ENCODE assay signal across 15 cellular contexts in the genomic region with DNA sequence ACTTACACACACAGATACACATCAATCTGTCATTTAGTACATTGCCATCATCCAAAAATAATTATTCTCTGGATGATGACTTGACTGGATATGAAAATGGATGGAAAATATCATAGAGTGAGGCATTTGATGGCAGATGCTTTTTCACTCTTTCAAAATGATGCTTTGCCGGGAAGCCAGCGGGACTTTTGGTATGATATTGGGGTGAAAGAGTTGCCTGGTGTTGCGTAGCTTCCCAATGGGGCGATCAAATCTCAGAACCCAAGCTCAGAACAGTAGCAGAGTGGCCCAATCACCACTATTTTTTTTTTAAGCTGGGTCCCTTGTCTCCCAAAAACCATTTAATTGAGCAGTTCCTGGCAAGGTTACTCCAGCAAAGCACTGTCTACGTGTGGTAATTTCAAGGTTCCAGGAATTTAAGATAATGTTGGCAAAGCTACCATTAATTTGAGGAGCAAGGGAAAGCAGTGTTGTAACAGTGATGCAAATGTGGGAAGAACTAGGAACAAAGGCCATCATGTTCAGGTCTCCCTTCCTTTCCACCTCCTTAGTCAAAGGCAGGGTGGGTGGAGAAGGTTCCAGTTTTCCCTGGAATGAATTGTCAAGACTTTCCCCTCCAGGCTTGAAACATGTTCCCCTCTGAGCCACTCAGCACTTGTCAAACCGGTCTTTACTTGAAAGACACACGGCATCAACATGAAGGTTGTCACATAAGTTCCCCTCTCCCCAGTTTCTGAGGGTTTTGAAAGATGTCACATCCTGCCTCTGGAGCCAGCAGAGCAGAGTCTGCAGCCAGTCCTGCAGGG.
DNase-seq lines count a peak whose midpoint lies in the region; ATAC-seq, FAIRE-seq and TF ChIP-seq lines count a peak whose summit lies in the region.
"Had no signal": no experiment of that assay in that cellular context is flagged by ENCODE, and none has a peak within 500 bp of the region (broad histone marks: within the 10 kb centered on the region; RNA-seq: fewer than 3 reads in every experiment).

No MANE protein-coding gene starts in this region.

- H3K79me2 ChIP-seq in HepG2 (ENCODE audit: insufficient read depth, low read length) (no peaks in the 10 kb centered on the region), fibroblast of lung (ENCODE audit: control insufficient read depth, insufficient read depth, low read length) (no peaks in the 10 kb centered on the region), Karpas-422 (ENCODE audit: low read length) (no peaks in the 10 kb centered on the region)

- CTCF ChIA-PET in HepG2 (lab: Yijun Ruan, JAX; ENCODE audit: low intra/inter-chr PET ratio, low total read pairs), result no interaction called here

- no peak overlapping the region for H3K27ac ChIP-seq in right lobe of liver
- H3K27ac ChIP-seq in HepG2 (ENCODE audit: extremely low read length, insufficient read depth, low read length), result no peak overlapping the region
- peak overlapping the region; percentile 37 for H3K27ac ChIP-seq in fibroblast of lung (ENCODE audit: insufficient read depth, low read length)
- no peak overlapping the region for H3K27ac ChIP-seq in spleen
- no peak overlapping the region for H3K27ac ChIP-seq in Karpas-422 (ENCODE audit: low read length)

- no peak for DNase-seq in right lobe of liver
- DNase-seq in HepG2 (ENCODE audit: low spot score), result no peak
- peak in 1 of 2 donors; percentile 67 for DNase-seq in fibroblast of lung (ENCODE audit: low read depth in 2 of 2)
- DNase-seq in SIG-M5 (lab: John Stamatoyannopoulos, UW), result no peak
- no peak for DNase-seq in spleen
- no peak for DNase-seq in Karpas-422
- no peak for DNase-seq in NCI-H82 (lab: John Stamatoyannopoulos, UW)
- DNase-seq: activated CD4-positive, CD25-positive, alpha-beta regulatory T cell; central memory CD4-positive, alpha-beta T cell; NCI-H446; SHP77; stimulated activated CD8-positive, alpha-beta memory T cell treated with anti-CD3 and anti-CD28 coated beads, Interleukin-4, amount 100 ng/mL, for 48 hours had no signal

- H3K36me3 Mint-ChIP-seq in nephron (ENCODE audit: low read depth), result no peaks in the 10 kb centered on the region
- H3K36me3 Mint-ChIP-seq: memory B cell had no signal

- no peak for TF ChIP-seq CTCF in right lobe of liver (IDR thresholded peaks at IDR 0.05)
- no peak for TF ChIP-seq CTCF in HepG2 (CRISPR knock-in tag; IDR thresholded peaks at IDR 0.05)
- TF ChIP-seq CTCF in fibroblast of lung (conservative IDR thresholded peaks at IDR 0.05 in 1 of 2, IDR thresholded peaks at IDR 0.05 in 1 of 2; ENCODE audit: low read depth in 1 of 2, low read length in 2 of 2), result no peak
- TF ChIP-seq CTCF in nephron (IDR thresholded peaks at IDR 0.05; ENCODE audit: unreplicated experiment in 3 of 3), result no peak
- no peak for TF ChIP-seq CTCF in spleen (IDR thresholded peaks at IDR 0.05 in 8 of 11, conservative IDR thresholded peaks at IDR 0.05 in 3 of 11)

- in situ Hi-C loops in HepG2 (cut with HindIII; ENCODE audit: extremely low pct_ligation_motif_present, low pct_unique_long_range_greater_than_20kb), result no loop called here

- H3K27ac Mint-ChIP-seq in nephron, result peak overlapping the region; percentile 77 to 98 (median 88)
- H3K27ac Mint-ChIP-seq: memory B cell had no signal

- TF ChIP-seq EP300 in HepG2 (IDR thresholded peaks at IDR 0.05; ENCODE audit: low read depth in 2 of 2, low read length in 2 of 2) (no peak), HepG2 (CRISPR knock-in tag; IDR thresholded peaks at IDR 0.05; ENCODE audit: borderline replicate concordance) (no peak)

- TF ChIP-seq RAD21 in HepG2 (CRISPR knock-in tag; IDR thresholded peaks at IDR 0.05), result no peak

- no peak for FAIRE-seq in HepG2 (lab: Jason Lieb, UNC)
- FAIRE-seq: A204.1 had no signal

- H3K27me3 ChIP-seq in right lobe of liver, result no peaks in the 10 kb centered on the region
- H3K27me3 ChIP-seq in HepG2 (ENCODE audit: control insufficient read depth in 1 of 2, insufficient read depth in 2 of 2, low read length in 2 of 2), result no peaks in the 10 kb centered on the region; a peak in 1 of 5 replicates
- no peaks in the 10 kb centered on the region for H3K27me3 ChIP-seq in fibroblast of lung (ENCODE audit: control insufficient read depth, insufficient read depth, low read length)
- H3K27me3 ChIP-seq in spleen (replicated peaks in 1 of 7), result peaks cover 0 to 5% (median 0%) of the 10 kb centered on the region in 7 donors
- no peaks in the 10 kb centered on the region for H3K27me3 ChIP-seq in Karpas-422 (ENCODE audit: low read length)

- H3K4me3 ChIP-seq in right lobe of liver (no peak overlapping the region), HepG2 (replicated peaks in 1 of 3; ENCODE audit: insufficient read depth in 1 of 3, low read depth in 2 of 3, low read length in 3 of 3) (no peak overlapping the region), fibroblast of lung (replicated peaks in 1 of 4; ENCODE audit: control extremely low read depth in 1 of 4, insufficient read depth in 1 of 4, low read depth in 3 of 4, low read length in 4 of 4) (no peak overlapping the region), spleen (no peak overlapping the region), Karpas-422 (ENCODE audit: low read length) (no peak overlapping the region)

- no peak overlapping the region for H2AFZ ChIP-seq in HepG2 (ENCODE audit: low read length)
- peak overlapping the region; percentile 51 for H2AFZ ChIP-seq in fibroblast of lung (ENCODE audit: low read length)
- no peak overlapping the region for H2AFZ ChIP-seq in Karpas-422 (ENCODE audit: low read length)

- no peaks in the 10 kb centered on the region for H4K20me1 ChIP-seq in HepG2 (ENCODE audit: insufficient read depth, low read length)
- no peaks in the 10 kb centered on the region for H4K20me1 ChIP-seq in fibroblast of lung (ENCODE audit: control insufficient read depth, extremely low read depth, insufficient read depth, low read length)
- H4K20me1 ChIP-seq in Karpas-422 (ENCODE audit: insufficient read depth, low read depth, low read length), result no peaks in the 10 kb centered on the region

- H3K4me2 ChIP-seq in HepG2 (ENCODE audit: low read depth, low read length) (no peak overlapping the region), fibroblast of lung (ENCODE audit: extremely low read depth, insufficient read depth, low read length) (peak overlapping the region; percentile 52), Karpas-422 (ENCODE audit: low read depth, low read length, poor library complexity, severe bottlenecking) (no peak overlapping the region)

- no peaks in the 10 kb centered on the region for H3K27me3 Mint-ChIP-seq in nephron (ENCODE audit: low read depth)
- H3K27me3 Mint-ChIP-seq: memory B cell had no signal

- no peak overlapping the region for H3K4me3 Mint-ChIP-seq in nephron
- H3K4me3 Mint-ChIP-seq: memory B cell had no signal

- H3K9me3 Mint-ChIP-seq in nephron, result no peaks in the 10 kb centered on the region

- 67% methylated on average over 7 of the region's 7 CpGs for WGBS in right lobe of liver (ENCODE audit: insufficient coverage, low coverage, low lambda C conversion rate, missing lambda C conversion rate)
- 2% methylated on average over 7 of the region's 7 CpGs for WGBS in HepG2 (ENCODE audit: low lambda C conversion rate)
- 65 to 71% (median 67%) methylated on average over 7 of the region's 7 CpGs for WGBS in spleen, 5 donors

- peaks cover 63% of the 10 kb centered on the region for H3K4me1 Mint-ChIP-seq in nephron
- H3K4me1 Mint-ChIP-seq: memory B cell had no signal

- intact Hi-C loops in right lobe of liver (cut with DNase I) (no loop called here), HepG2 (cut with micrococcal nuclease; ENCODE audit: unreplicated experiment) (no loop called here), spleen (cut with DNase I; ENCODE audit: low total_unique reads) (no loop called here)

- H3K36me3 ChIP-seq in right lobe of liver, result no peaks in the 10 kb centered on the region
- no peaks in the 10 kb centered on the region for H3K36me3 ChIP-seq in HepG2 (replicated peaks in 1 of 2; ENCODE audit: control insufficient read depth in 1 of 2, insufficient read depth in 2 of 2, low read length in 2 of 2)
- H3K36me3 ChIP-seq in fibroblast of lung (ENCODE audit: control insufficient read depth, insufficient read depth, low read length), result no peaks in the 10 kb centered on the region
- no peaks in the 10 kb centered on the region for H3K36me3 ChIP-seq in spleen
- no peaks in the 10 kb centered on the region for H3K36me3 ChIP-seq in Karpas-422 (ENCODE audit: insufficient read depth, low read length)

- ATAC-seq in right lobe of liver (peak in 3 of 4 donors; percentile 35 to 42 (median 39)), HepG2 (no peak)

- H3K9ac ChIP-seq in HepG2 (ENCODE audit: insufficient read depth, low read depth, low read length) (no peak overlapping the region), fibroblast of lung (ENCODE audit: insufficient read depth, low read length) (no peak overlapping the region), Karpas-422 (ENCODE audit: low read length) (no peak overlapping the region)

- H3K9me3 ChIP-seq in right lobe of liver (no peaks in the 10 kb centered on the region), HepG2 (ENCODE audit: low read length) (no peaks in the 10 kb centered on the region), fibroblast of lung (ENCODE audit: control insufficient read depth, insufficient read depth, low read depth, low read length) (no peaks in the 10 kb centered on the region), spleen (no peaks in the 10 kb centered on the region), Karpas-422 (ENCODE audit: low read length) (no peaks in the 10 kb centered on the region)

- H3K9me2 ChIP-seq in Karpas-422 (replicated peaks; ENCODE audit: insufficient read depth, low read length), result no peaks in the 10 kb centered on the region

- BruUV-seq in HepG2 (replicated peaks; lab: Mats Ljungman, UMichigan), result no TSS peak

- TF ChIP-seq POLR2A in right lobe of liver (IDR thresholded peaks at IDR 0.05) (no peak), HepG2 (IDR thresholded peaks at IDR 0.05; ENCODE audit: insufficient read depth in 1 of 2, low read depth in 2 of 2, low read length in 2 of 2) (no peak), spleen (IDR thresholded peaks at IDR 0.05) (no peak)

- H3K4me1 ChIP-seq in right lobe of liver (peaks cover 0 to 19% (median 6%) of the 10 kb centered on the region in 4 donors), HepG2 (ENCODE audit: insufficient read depth, low read length) (no peaks in the 10 kb centered on the region), fibroblast of lung (ENCODE audit: control insufficient read depth, extremely low read depth, insufficient read depth, low read length) (peaks cover 15% of the 10 kb centered on the region), spleen (no peaks in the 10 kb centered on the region), Karpas-422 (ENCODE audit: low read length) (no peaks in the 10 kb centered on the region)

- POLR2A ChIA-PET in HepG2 (lab: Yijun Ruan, JAX), result no interaction called here

TF ChIP-seq in HepG2, 621 proteins besides CTCF, POLR2A, EP300 and RAD21 (continues in another document):
- TF ChIP-seq AHR (CRISPR knock-in tag; IDR thresholded peaks at IDR 0.05), result no peak
- TF ChIP-seq SYNCRIP (IDR thresholded peaks at IDR 0.05; ENCODE audit: insufficient read depth, low read depth, low read length), result no peak
- TF ChIP-seq TAF15 (IDR thresholded peaks at IDR 0.05; ENCODE audit: low read depth, low read length, poor library complexity, severe bottlenecking), result no peak
- no peak for TF ChIP-seq RORA (CRISPR knock-in tag; IDR thresholded peaks at IDR 0.05)
- no peak for TF ChIP-seq HHEX (CRISPR knock-in tag; IDR thresholded peaks at IDR 0.05)
- TF ChIP-seq NFE2L1 (CRISPR knock-in tag; IDR thresholded peaks at IDR 0.05; ENCODE audit: borderline replicate concordance), result no peak
